17 cellular contexts compared by ENCODE assay signal in genomic region chr11:115349427-115349826, GRCh38.
DNase-seq lines count a peak whose midpoint lies in the region; ATAC-seq, FAIRE-seq and TF ChIP-seq lines count a peak whose summit lies in the region.
"Had no signal": no experiment of that assay in that cellular context is flagged by ENCODE, and none has a peak within 500 bp of the region (broad histone marks: within the 10 kb centered on the region; RNA-seq: fewer than 3 reads in every experiment).

No MANE protein-coding gene starts in this region.

- H3K27ac ChIP-seq in keratinocyte (ENCODE audit: control insufficient read depth, insufficient read depth, low read length), result no peak overlapping the region
- H3K27ac ChIP-seq in naive thymus-derived CD4-positive, alpha-beta T cell (ENCODE audit: low read depth, low read length), result no peak overlapping the region
- H3K27ac ChIP-seq: 22Rv1; BLaER1 treated with 17β-estradiol and CSF1 and Interleukin-3, amounts not matched to agents 10 nM and 100 nM had no signal

- no peaks in the 10 kb centered on the region for H3K36me3 ChIP-seq in keratinocyte (ENCODE audit: control insufficient read depth in 2 of 2, extremely low read depth in 1 of 2, insufficient read depth in 2 of 2, low read length in 2 of 2)
- no peaks in the 10 kb centered on the region for H3K36me3 ChIP-seq in naive thymus-derived CD4-positive, alpha-beta T cell (ENCODE audit: control insufficient read depth in 2 of 3, insufficient read depth in 3 of 3, low read length in 3 of 3)
- H3K36me3 ChIP-seq: BLaER1 treated with 17β-estradiol and CSF1 and Interleukin-3, amounts not matched to agents 10 nM and 100 nM had no signal

- no peaks in the 10 kb centered on the region for H3K36me3 Mint-ChIP-seq in naive thymus-derived CD4-positive, alpha-beta T cell
- H3K36me3 Mint-ChIP-seq: CD4-positive, CD25-positive, alpha-beta regulatory T cell had no signal

- H3K4me3 ChIP-seq in keratinocyte (ENCODE audit: control insufficient read depth in 2 of 3, extremely low read depth in 1 of 3, insufficient read depth in 2 of 3, low read depth in 1 of 3, low read length in 3 of 3), result no peak overlapping the region
- no peak overlapping the region for H3K4me3 ChIP-seq in naive thymus-derived CD4-positive, alpha-beta T cell (ENCODE audit: low read length)
- H3K4me3 ChIP-seq: BLaER1 treated with 17β-estradiol and CSF1 and Interleukin-3, amounts not matched to agents 10 nM and 100 nM; GM12878; K562 had no signal

- H3K27me3 Mint-ChIP-seq in naive thymus-derived CD4-positive, alpha-beta T cell, result peaks cover 0 to 14% (median 11%) of the 10 kb centered on the region in 5 donors

- H3K9me3 ChIP-seq in keratinocyte (ENCODE audit: control insufficient read depth, low read depth, low read length), result no peaks in the 10 kb centered on the region
- no peaks in the 10 kb centered on the region for H3K9me3 ChIP-seq in naive thymus-derived CD4-positive, alpha-beta T cell (ENCODE audit: control insufficient read depth in 2 of 3, low read length in 3 of 3)
- H3K9me3 ChIP-seq: BLaER1 treated with 17β-estradiol and CSF1 and Interleukin-3, amounts not matched to agents 10 nM and 100 nM had no signal

- no peak overlapping the region for H3K4me2 ChIP-seq in keratinocyte (ENCODE audit: control insufficient read depth, extremely low read depth, insufficient read depth, low read depth, low read length)
- H3K4me2 ChIP-seq: BLaER1 treated with 17β-estradiol and CSF1 and Interleukin-3, amounts not matched to agents 10 nM and 100 nM had no signal

- H3K4me1 Mint-ChIP-seq in naive thymus-derived CD4-positive, alpha-beta T cell, result no peaks in the 10 kb centered on the region
- H3K4me1 Mint-ChIP-seq: CD4-positive, CD25-positive, alpha-beta regulatory T cell had no signal

- DNase-seq in NCI-H1105 treated with DMSO at 0.1 percent for 48 hours (lab: John Stamatoyannopoulos, UW) (peak; percentile 30), NCI-H1105 (lab: John Stamatoyannopoulos, UW) (no peak), RPMI7951 (ENCODE audit: low read depth) (peak; percentile 11), keratinocyte (ENCODE audit: low read depth, low spot score) (no peak), left cardiac atrium (no peak)
- no peak for DNase-seq in naive thymus-derived CD4-positive, alpha-beta T cell
- DNase-seq: AML-193; Calu3; CD4-positive, CD25-positive, alpha-beta regulatory T cell; DMS 273 treated with DMSO at 0.1 percent for 48 hours; GOT3; HCEC 1CT had no signal

- no peak overlapping the region for H3K9ac ChIP-seq in keratinocyte (ENCODE audit: control insufficient read depth, extremely low read depth, insufficient read depth, low read length)
- H3K9ac ChIP-seq: BLaER1 treated with 17β-estradiol and CSF1 and Interleukin-3, amounts not matched to agents 10 nM and 100 nM had no signal

- H3K79me2 ChIP-seq in keratinocyte (ENCODE audit: control insufficient read depth, insufficient read depth, low read length), result no peaks in the 10 kb centered on the region

- no peak for TF ChIP-seq CTCF in keratinocyte (optimal IDR thresholded peaks at IDR 0.05 in 1 of 3, IDR thresholded peaks at IDR 0.05 in 1 of 3, conservative IDR thresholded peaks at IDR 0.05 in 1 of 3; ENCODE audit: extremely low read depth in 1 of 3, insufficient read depth in 2 of 3, low read length in 3 of 3)

- dilution Hi-C loops in keratinocyte (cut with MboI; ENCODE audit: extremely low pct_ligation_motif_present, low sequenced_read_pairs), result no loop called here

- ATAC-seq in left cardiac atrium (no peak), GM21447 (IDR thresholded peaks at IDR 0.05; ENCODE audit: unreplicated experiment) (no peak)
- no peak for ATAC-seq in naive thymus-derived CD4-positive, alpha-beta T cell
- ATAC-seq: GM12878, K562 had no signal

- H4K20me1 ChIP-seq in keratinocyte (ENCODE audit: control insufficient read depth, extremely low read depth, insufficient read depth, low read length), result no peaks in the 10 kb centered on the region
- H4K20me1 ChIP-seq: BLaER1 treated with 17β-estradiol and CSF1 and Interleukin-3, amounts not matched to agents 10 nM and 100 nM had no signal

- no peaks in the 10 kb centered on the region for H3K4me1 ChIP-seq in keratinocyte (ENCODE audit: control insufficient read depth, extremely low read depth, insufficient read depth, low read length)
- no peaks in the 10 kb centered on the region for H3K4me1 ChIP-seq in naive thymus-derived CD4-positive, alpha-beta T cell (ENCODE audit: control insufficient read depth in 2 of 2, insufficient read depth in 2 of 2, low read length in 2 of 2)

- no peak overlapping the region for H3K4me3 Mint-ChIP-seq in naive thymus-derived CD4-positive, alpha-beta T cell
- H3K4me3 Mint-ChIP-seq: CD4-positive, CD25-positive, alpha-beta regulatory T cell had no signal

- no peak for FAIRE-seq in keratinocyte (lab: Jason Lieb, UNC)
- FAIRE-seq: GM12878, K562 had no signal

- H3K27me3 ChIP-seq in keratinocyte (ENCODE audit: control insufficient read depth, extremely low read depth, insufficient read depth, low read length), result no peaks in the 10 kb centered on the region
- no peaks in the 10 kb centered on the region for H3K27me3 ChIP-seq in naive thymus-derived CD4-positive, alpha-beta T cell (ENCODE audit: control insufficient read depth in 2 of 2, insufficient read depth in 2 of 2, low read length in 2 of 2)
- H3K27me3 ChIP-seq: BLaER1 treated with 17β-estradiol and CSF1 and Interleukin-3, amounts not matched to agents 10 nM and 100 nM had no signal

- POLR2A ChIA-PET in naive thymus-derived CD4-positive, alpha-beta T cell (lab: Charles Lee), result no interaction called here

- CTCF ChIA-PET in naive thymus-derived CD4-positive, alpha-beta T cell (lab: Charles Lee), result interaction anchor here (1.0 kb wide), 1 partner anchor 16 kb away, joined by 5 read pairs; no protein-coding TSS in a partner anchor

- no peak overlapping the region for H3K27ac Mint-ChIP-seq in naive thymus-derived CD4-positive, alpha-beta T cell
- H3K27ac Mint-ChIP-seq: CD4-positive, CD25-positive, alpha-beta regulatory T cell had no signal

- no peaks in the 10 kb centered on the region for H3K9me3 Mint-ChIP-seq in naive thymus-derived CD4-positive, alpha-beta T cell

- H3K9me1 ChIP-seq in keratinocyte (ENCODE audit: control insufficient read depth, extremely low read depth, insufficient read depth, low read length), result no peaks in the 10 kb centered on the region

- intact Hi-C loops in left cardiac atrium (cut with DNase I), result no loop called here
- intact Hi-C loops in naive thymus-derived CD4-positive, alpha-beta T cell (cut with micrococcal nuclease), result no loop called here

- H2AFZ ChIP-seq in keratinocyte (ENCODE audit: control insufficient read depth, low read length), result peak overlapping the region; percentile 50

Comparison
In these comparisons a context has a peak if more than half of its experiments do, and no peak if none do; other contexts are left out.
1. DNase-seq: peak in NCI-H1105 treated with DMSO at 0.1 percent for 48 hours (single experiment) and RPMI7951 (single experiment); none in NCI-H1105 (single experiment), keratinocyte (single experiment), left cardiac atrium (single experiment) and naive thymus-derived CD4-positive, alpha-beta T cell (0 of 9).